In the genomic region with DNA sequence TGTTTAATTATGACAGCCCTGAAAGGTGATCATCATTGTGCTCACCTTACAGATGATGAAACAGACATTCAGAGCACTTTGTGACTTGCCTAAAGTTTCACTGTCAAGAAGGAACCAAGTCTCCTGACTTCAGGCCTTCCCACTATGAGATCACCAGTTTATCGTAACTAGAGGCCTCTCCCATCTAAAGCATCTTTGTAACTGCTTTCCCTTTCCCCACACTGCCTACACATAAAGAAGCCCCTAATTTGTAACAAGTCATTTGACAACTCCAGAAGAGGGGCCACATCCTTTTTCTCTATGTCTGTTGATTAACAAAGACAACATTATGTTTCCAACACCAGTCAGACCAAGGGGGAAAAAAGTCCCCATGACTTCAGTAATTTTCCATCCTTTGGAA, we compare ENCODE assay signal across 9 cellular contexts. TPM values are rescaled to one million over a fixed set of nuclear protein-coding genes. Genes with fewer than 3 reads are reported as not detected.
DNase-seq lines count a peak whose midpoint lies in the region; ATAC-seq and TF ChIP-seq lines count a peak whose summit lies in the region.
"Had no signal": no experiment of that assay in that cellular context is flagged by ENCODE, and none has a peak within 500 bp of the region (broad histone marks: within the 10 kb centered on the region; RNA-seq: fewer than 3 reads in every experiment).

No MANE protein-coding gene starts in this region.

- no TSS peak for BruUV-seq in A673 (replicated peaks; lab: Mats Ljungman, UMichigan)

- H3K4me1 ChIP-seq in A673 (ENCODE audit: insufficient read depth, low read length, poor library complexity, severe bottlenecking) (no peaks in the 10 kb centered on the region), esophagus muscularis mucosa (peaks cover 0 to 3% (median 0%) of the 10 kb centered on the region in 4 donors)

- H3K4me3 ChIP-seq in A673 (ENCODE audit: low read depth, low read length, poor library complexity, severe bottlenecking), result no peak overlapping the region
- peak overlapping the region in 2 of 4 donors; percentile 21 to 35 for H3K4me3 ChIP-seq in esophagus muscularis mucosa

- 60% methylated on average over 1 of the region's 1 CpG for WGBS in esophagus muscularis mucosa

- H3K4me3 Mint-ChIP-seq in activated CD4-positive, alpha-beta memory T cell treated with anti-CD3 and anti-CD28 coated beads for 36 hours, result peak overlapping the region; percentile 100
- peak overlapping the region; percentile 99 for H3K4me3 Mint-ChIP-seq in natural killer cell treated with Interleukin-12 subunit alpha and Interleukin-12 subunit beta and Interleukin-15 and Interleukin-18, amount 100 ng/mL, for 72 hours

- ATAC-seq in GM18499 (IDR thresholded peaks at IDR 0.05; ENCODE audit: insufficient read depth, unreplicated experiment), result peak; percentile 32
- peak; percentile 52 for ATAC-seq in HG02798 (IDR thresholded peaks at IDR 0.05; ENCODE audit: poor library complexity, unreplicated experiment)
- peak; percentile 74 to 80 for ATAC-seq in natural killer cell treated with Interleukin-12 subunit alpha and Interleukin-12 subunit beta and Interleukin-15 and Interleukin-18, amount 100 ng/mL, for 72 hours
- ATAC-seq in left colon, result no peak

- no peak overlapping the region for H3K27ac ChIP-seq in A673 (ENCODE audit: low read depth, low read length, poor library complexity, severe bottlenecking)
- peak overlapping the region in 2 of 4 donors; percentile 15 to 50 for H3K27ac ChIP-seq in esophagus muscularis mucosa (replicated peaks in 1 of 4)

- intact Hi-C loops in activated CD4-positive, alpha-beta memory T cell treated with anti-CD3 and anti-CD28 coated beads for 36 hours (cut with micrococcal nuclease), result loop anchor here (1.0 to 2.0 kb wide), 5 partner anchors 27 to 268 kb away; no protein-coding TSS in a partner anchor
- intact Hi-C loops in A673 (cut with micrococcal nuclease; ENCODE audit: unreplicated experiment) (no loop called here), esophagus muscularis mucosa (cut with DNase I) (no loop called here), left colon (cut with DNase I, micrococcal nuclease) (no loop called here)

- H3K27me3 Mint-ChIP-seq in activated CD4-positive, alpha-beta memory T cell treated with anti-CD3 and anti-CD28 coated beads for 36 hours, result no peaks in the 10 kb centered on the region
- no peaks in the 10 kb centered on the region for H3K27me3 Mint-ChIP-seq in natural killer cell treated with Interleukin-12 subunit alpha and Interleukin-12 subunit beta and Interleukin-15 and Interleukin-18, amount 100 ng/mL, for 72 hours

- DNase-seq in activated CD4-positive, alpha-beta memory T cell treated with anti-CD3 and anti-CD28 coated beads for 36 hours, result peak; percentile 39
- DNase-seq in natural killer cell treated with Interleukin-12 subunit alpha and Interleukin-12 subunit beta and Interleukin-15 and Interleukin-18, amount 100 ng/mL, for 72 hours (ENCODE audit: low spot score), result peak; percentile 65
- no peak for DNase-seq in stimulated activated CD8-positive, alpha-beta memory T cell treated with anti-CD3 and anti-CD28 coated beads, Interleukin-4, amount 100 ng/mL, for 48 hours
- DNase-seq in A673 (ENCODE audit: low spot score), result no peak
- DNase-seq in esophagus muscularis mucosa (ENCODE audit: extremely low spot score), result no peak
- DNase-seq in left colon, result no peak

- TF ChIP-seq POLR2A in esophagus muscularis mucosa (IDR thresholded peaks at IDR 0.05; ENCODE audit: low read depth), result no peak

- H3K36me3 ChIP-seq in A673 (ENCODE audit: insufficient read depth, low read length, poor library complexity, severe bottlenecking) (no peaks in the 10 kb centered on the region), esophagus muscularis mucosa (no peaks in the 10 kb centered on the region)

- no peak for TF ChIP-seq EP300 in esophagus muscularis mucosa (IDR thresholded peaks at IDR 0.05)

- H3K9me3 ChIP-seq in A673 (ENCODE audit: low read depth, low read length, poor library complexity, severe bottlenecking) (no peaks in the 10 kb centered on the region), esophagus muscularis mucosa (no peaks in the 10 kb centered on the region)

- POLR2A ChIA-PET in activated CD4-positive, alpha-beta memory T cell treated with anti-CD3 and anti-CD28 coated beads for 36 hours (lab: Charles Lee), result interaction anchor here (1.0 to 4.7 kb wide), 3 partner anchors 27 to 82 kb away, joined by 3 to 45 read pairs (median 6); partner anchors contain the start of gene KLHL24
- POLR2A ChIA-PET in A673 (lab: Charles Lee; ENCODE audit: low non-redundant PET), result no interaction called here

- H3K27me3 ChIP-seq in A673 (replicated peaks; ENCODE audit: insufficient read depth, low read depth, low read length, poor library complexity) (no peaks in the 10 kb centered on the region), esophagus muscularis mucosa (no peaks in the 10 kb centered on the region)

- H3K9me3 Mint-ChIP-seq in activated CD4-positive, alpha-beta memory T cell treated with anti-CD3 and anti-CD28 coated beads for 36 hours, result no peaks in the 10 kb centered on the region
- no peaks in the 10 kb centered on the region for H3K9me3 Mint-ChIP-seq in natural killer cell treated with Interleukin-12 subunit alpha and Interleukin-12 subunit beta and Interleukin-15 and Interleukin-18, amount 100 ng/mL, for 72 hours

- peak overlapping the region; percentile 99 for H3K27ac Mint-ChIP-seq in activated CD4-positive, alpha-beta memory T cell treated with anti-CD3 and anti-CD28 coated beads for 36 hours
- H3K27ac Mint-ChIP-seq in natural killer cell treated with Interleukin-12 subunit alpha and Interleukin-12 subunit beta and Interleukin-15 and Interleukin-18, amount 100 ng/mL, for 72 hours, result peak overlapping the region; percentile 100

- peaks cover 61% of the 10 kb centered on the region for H3K4me1 Mint-ChIP-seq in activated CD4-positive, alpha-beta memory T cell treated with anti-CD3 and anti-CD28 coated beads for 36 hours (ENCODE audit: low read depth)
- H3K4me1 Mint-ChIP-seq in natural killer cell treated with Interleukin-12 subunit alpha and Interleukin-12 subunit beta and Interleukin-15 and Interleukin-18, amount 100 ng/mL, for 72 hours (ENCODE audit: low read depth in 2 of 2), result peaks cover 54 to 56% of the 10 kb centered on the region in 2 donors

- CTCF ChIA-PET in activated CD4-positive, alpha-beta memory T cell treated with anti-CD3 and anti-CD28 coated beads for 36 hours (lab: Charles Lee), result no interaction called here
- CTCF ChIA-PET in A673 (lab: Charles Lee), result no interaction called here

- H3K36me3 Mint-ChIP-seq in activated CD4-positive, alpha-beta memory T cell treated with anti-CD3 and anti-CD28 coated beads for 36 hours, result peaks cover 37% of the 10 kb centered on the region
- peaks cover 12% of the 10 kb centered on the region for H3K36me3 Mint-ChIP-seq in natural killer cell treated with Interleukin-12 subunit alpha and Interleukin-12 subunit beta and Interleukin-15 and Interleukin-18, amount 100 ng/mL, for 72 hours

- TF ChIP-seq CTCF in A673 (conservative IDR thresholded peaks at IDR 0.05; ENCODE audit: low read depth, low read length) (no peak), esophagus muscularis mucosa (IDR thresholded peaks at IDR 0.05) (no peak)

RNA-seq across cellular contexts. Expression of gene KLHL6, which starts 1.1 kb away (rescaled TPM):
- total RNA-seq in activated CD4-positive, alpha-beta memory T cell treated with anti-CD3 and anti-CD28 coated beads for 36 hours, result 10 to 100 TPM; 63.5 to 65.2 TPM
- 10 to 100 TPM; 16.9 to 19.3 TPM for total RNA-seq in natural killer cell treated with Interleukin-12 subunit alpha and Interleukin-12 subunit beta and Interleukin-15 and Interleukin-18, amount 100 ng/mL, for 72 hours
- total RNA-seq in A673 (2021) (not detected in 2 replicates), esophagus muscularis mucosa (1 to 10 TPM in 2 of 4 donors, under 1 TPM in 2; 0.71 to 4.1 (median 1.3) TPM), left colon (1 to 10 TPM; 1.9 to 3.6 TPM)
- total RNA-seq: kidney epithelial cell had no signal

Comparison
In these comparisons a context has a peak if more than half of its experiments do, and no peak if none do; other contexts are left out.
1. DNase-seq: peak in activated CD4-positive, alpha-beta memory T cell treated with anti-CD3 and anti-CD28 coated beads for 36 hours (single experiment) and natural killer cell treated with Interleukin-12 subunit alpha and Interleukin-12 subunit beta and Interleukin-15 and Interleukin-18, amount 100 ng/mL, for 72 hours (single experiment); none in stimulated activated CD8-positive, alpha-beta memory T cell treated with anti-CD3 and anti-CD28 coated beads, Interleukin-4, amount 100 ng/mL, for 48 hours (single experiment), A673 (single experiment), esophagus muscularis mucosa (single experiment) and left colon (0 of 2).